ENCODE assay signal across 8 cellular contexts in the genomic region with DNA sequence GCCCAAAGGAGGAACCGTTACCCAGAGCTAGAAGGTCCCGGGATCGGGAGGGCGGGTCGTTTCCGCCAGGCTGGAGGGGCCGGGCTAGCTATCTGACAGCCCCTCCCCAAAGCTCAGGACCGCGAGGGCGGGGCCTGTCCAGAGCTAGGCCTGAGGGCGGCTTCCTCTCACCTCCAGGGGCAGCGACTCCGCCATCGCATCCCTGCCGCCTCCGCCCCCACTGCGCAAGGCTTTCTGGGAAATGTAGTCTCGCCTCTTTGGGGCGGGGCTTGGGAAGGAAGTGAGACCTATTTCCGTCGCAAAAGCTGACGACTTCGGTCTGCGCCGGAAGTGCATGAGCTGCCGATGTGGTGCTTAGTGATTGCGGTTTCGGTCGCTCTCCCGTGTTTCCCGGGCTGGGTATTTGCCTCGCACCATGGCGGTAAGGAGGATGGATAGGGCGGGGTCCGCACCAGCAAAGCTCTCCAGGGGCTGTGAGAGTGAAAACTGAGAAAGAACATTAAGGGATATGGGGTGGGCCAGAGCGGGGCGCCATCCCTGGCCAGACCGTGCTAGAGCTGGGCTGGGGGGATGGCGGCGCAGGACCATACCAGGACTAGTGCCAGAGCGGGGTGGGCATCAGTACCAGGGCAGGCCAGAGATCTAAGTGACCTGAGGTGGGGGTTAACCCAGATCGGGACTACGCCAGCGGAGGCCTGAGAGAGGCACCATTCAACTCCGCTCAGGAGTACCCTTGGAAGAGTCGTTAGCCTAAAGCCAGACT. TPM values are rescaled to one million over a fixed set of nuclear protein-coding genes. Genes with fewer than 3 reads are reported as not detected.
DNase-seq lines count a peak whose midpoint lies in the region; ATAC-seq and TF ChIP-seq lines count a peak whose summit lies in the region.

A gene (plus strand): TSS at position 327 of the 763 bp plus-strand sequence. CDS start 89 bp downstream, at position 416.

- H3K27me3 Mint-ChIP-seq in activated naive CD8-positive, alpha-beta T cell = no peaks in the 10 kb centered on the region
- peaks cover 15% of the 10 kb centered on the region for H3K27me3 Mint-ChIP-seq in glutamatergic neuron (ENCODE audit: unreplicated experiment)

- H3K27ac ChIP-seq in osteoblast (ENCODE audit: low read depth, low read length) (peak within 1 kb of the TSS; percentile 94), thoracic aorta (peak within 1 kb of the TSS; percentile 72 to 74)

- peak; percentile 13 for TF ChIP-seq CTCF in GM10248 (IDR thresholded peaks at IDR 0.05; ENCODE audit: control extremely low read depth, extremely low read depth, low read depth, missing control alignments)
- TF ChIP-seq CTCF in glutamatergic neuron (IDR thresholded peaks at IDR 0.05; ENCODE audit: partially characterized antibody, unreplicated experiment) = no peak
- TF ChIP-seq CTCF in osteoblast (IDR thresholded peaks at IDR 0.05; ENCODE audit: extremely low read depth, low read depth, low read length) = no peak
- no peak for TF ChIP-seq CTCF in thoracic aorta (IDR thresholded peaks at IDR 0.05)

- H3K36me3 ChIP-seq in osteoblast (ENCODE audit: insufficient read depth, low read length) = peaks cover 48% of the 10 kb centered on the region
- H3K36me3 ChIP-seq in thoracic aorta = peaks cover 32% of the 10 kb centered on the region

- POLR2A ChIA-PET in GM10248 (lab: Yijun Ruan, JAX) = interaction anchor here (0.7 to 1.5 kb wide), 5 partner anchors 10 to 20 kb away, joined by 3 to 9 read pairs (median 7); a partner anchor contains a TSS

- H3K4me3 ChIP-seq in osteoblast (ENCODE audit: insufficient read depth, low read length) = peak within 1 kb of the TSS; percentile 100
- H3K4me3 ChIP-seq in thoracic aorta = peak within 1 kb of the TSS; percentile 84

- H3K4me1 ChIP-seq in osteoblast (ENCODE audit: insufficient read depth, low read length) (peaks cover 16% of the 10 kb centered on the region), thoracic aorta (ENCODE audit: control insufficient read depth in 1 of 2, low read depth in 2 of 2) (peaks cover 9 to 16% of the 10 kb centered on the region in 2 donors)

- CTCF ChIA-PET in GM10248 (lab: Yijun Ruan, JAX) = interaction anchor here (0.7 to 4.3 kb wide), 14 partner anchors 11 to 294 kb away, joined by 3 to 22 read pairs (median 6); a partner anchor contains a TSS

- no peaks in the 10 kb centered on the region for H3K27me3 ChIP-seq in osteoblast (ENCODE audit: insufficient read depth, low read length)
- H3K27me3 ChIP-seq in thoracic aorta (replicated peaks; ENCODE audit: insufficient read depth) = no peaks in the 10 kb centered on the region

- peak within 1 kb of the TSS; percentile 96 for H2AFZ ChIP-seq in osteoblast (ENCODE audit: low read length)

- H3K27ac Mint-ChIP-seq in activated naive CD8-positive, alpha-beta T cell = peak within 1 kb of the TSS; percentile 100
- peak within 1 kb of the TSS; percentile 93 for H3K27ac Mint-ChIP-seq in glutamatergic neuron (ENCODE audit: unreplicated experiment)

- H3K9me3 Mint-ChIP-seq in activated naive CD8-positive, alpha-beta T cell (ENCODE audit: low read depth) = no peaks in the 10 kb centered on the region
- H3K9me3 Mint-ChIP-seq in glutamatergic neuron (ENCODE audit: unreplicated experiment) = peaks cover 3% of the 10 kb centered on the region

- H3K4me2 ChIP-seq in osteoblast (ENCODE audit: insufficient read depth, low read length) = peak within 1 kb of the TSS; percentile 97

- H3K4me1 Mint-ChIP-seq in activated naive CD8-positive, alpha-beta T cell (ENCODE audit: low read depth) = peaks cover 44% of the 10 kb centered on the region
- H3K4me1 Mint-ChIP-seq in glutamatergic neuron (ENCODE audit: low read depth, unreplicated experiment) = peaks cover 14% of the 10 kb centered on the region

- DNase-seq in GM10248 (ENCODE audit: extremely low spot score) (peak; percentile 99), NCI-H1105 (lab: John Stamatoyannopoulos, UW) (peak; percentile 86), SKM-1 treated with dmso at 0.1 percent for 144 hours (lab: John Stamatoyannopoulos, UW; ENCODE audit: unreplicated experiment) (peak; percentile 91), glutamatergic neuron (peak; percentile 100), osteoblast (ENCODE audit: insufficient read length, low spot score, missing footprints) (peak; percentile 98), thoracic aorta (ENCODE audit: low spot score) (peak; percentile 91)

- peak within 1 kb of the TSS; percentile 100 for H3K4me3 Mint-ChIP-seq in activated naive CD8-positive, alpha-beta T cell
- peak within 1 kb of the TSS; percentile 99 for H3K4me3 Mint-ChIP-seq in glutamatergic neuron (ENCODE audit: unreplicated experiment)

- peaks cover 53% of the 10 kb centered on the region for H3K79me2 ChIP-seq in osteoblast (ENCODE audit: insufficient read depth, low read length)

- peaks cover 7% of the 10 kb centered on the region for H3K36me3 Mint-ChIP-seq in activated naive CD8-positive, alpha-beta T cell
- H3K36me3 Mint-ChIP-seq in glutamatergic neuron (ENCODE audit: unreplicated experiment) = no peaks in the 10 kb centered on the region

- peaks cover 17% of the 10 kb centered on the region for H4K20me1 ChIP-seq in osteoblast (ENCODE audit: insufficient read depth, low read length)

- H3K9me3 ChIP-seq in osteoblast (ENCODE audit: low read depth, low read length) (no peaks in the 10 kb centered on the region), thoracic aorta (no peaks in the 10 kb centered on the region)

- ATAC-seq in HG02610 (IDR thresholded peaks at IDR 0.05; ENCODE audit: unreplicated experiment) (peak; percentile 92), thoracic aorta (ENCODE audit: insufficient number of reproducible peaks, low FRiP score, low read depth) (peak; percentile 50)

RNA-seq across cellular contexts. Expression of the gene that starts here (rescaled TPM):
- total RNA-seq in glutamatergic neuron (ENCODE audit: unreplicated experiment) = 42.6 TPM
- 22.4 and 25.3 TPM in 2 replicates for total RNA-seq in osteoblast
- 10 to 100 TPM; 21.2 to 32.2 TPM for total RNA-seq in thoracic aorta

Comparison
In these comparisons a context has a peak if more than half of its experiments do, and no peak if none do; other contexts are left out.
1. Peak in every context shown above with its lines: DNase-seq, ATAC-seq, H3K4me3 ChIP-seq and H3K27ac ChIP-seq.